ENCODE assay signal across 1 cellular context in the genomic region with DNA sequence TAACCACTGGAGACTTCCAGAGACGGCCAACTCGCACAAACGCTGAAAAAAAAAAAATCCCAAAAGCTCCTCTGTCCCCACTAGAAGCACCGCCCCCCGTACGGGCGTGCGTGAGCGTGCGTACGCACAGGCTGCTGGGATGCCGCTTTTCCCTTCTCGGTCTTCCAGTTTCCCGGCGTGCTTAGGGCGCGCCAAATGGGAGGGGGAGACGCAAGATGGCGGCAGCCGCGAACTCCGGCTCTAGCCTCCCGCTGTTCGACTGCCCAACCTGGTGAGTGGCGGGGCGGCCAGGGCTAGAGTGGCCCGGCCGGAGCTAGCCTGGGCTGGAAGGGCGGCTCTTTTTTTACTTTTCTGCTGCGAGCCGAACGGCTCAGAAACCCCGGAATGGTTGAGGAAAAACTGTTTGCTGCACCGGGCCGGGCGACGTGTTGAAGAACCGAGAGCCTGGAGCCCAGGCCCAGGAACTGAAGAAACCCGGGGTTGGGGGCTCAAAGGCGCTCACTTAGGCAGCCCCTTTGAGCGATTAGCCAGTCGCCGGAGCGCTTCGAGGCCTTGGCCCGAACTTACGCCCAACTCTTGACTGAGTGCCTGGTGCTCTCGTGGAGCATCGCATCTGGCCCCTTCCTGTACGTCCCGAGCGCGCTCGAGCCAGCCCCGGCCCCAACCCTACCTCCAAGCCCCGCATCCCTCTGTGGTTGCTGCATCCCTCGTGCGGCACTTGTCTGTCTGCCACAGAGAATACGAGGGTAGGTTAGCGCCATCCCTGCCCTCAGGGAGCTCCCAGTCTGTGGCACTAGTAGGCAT.
TF ChIP-seq lines count a peak whose summit lies in the region.

A gene (plus strand): TSS at position 162 of the 804 bp plus-strand sequence. CDS start 54 bp downstream, at position 216.

TF ChIP-seq in WTC11, 78 proteins besides CTCF, POLR2A, EP300 and RAD21 (continued from another document):
- TF ChIP-seq, protein P1, sequence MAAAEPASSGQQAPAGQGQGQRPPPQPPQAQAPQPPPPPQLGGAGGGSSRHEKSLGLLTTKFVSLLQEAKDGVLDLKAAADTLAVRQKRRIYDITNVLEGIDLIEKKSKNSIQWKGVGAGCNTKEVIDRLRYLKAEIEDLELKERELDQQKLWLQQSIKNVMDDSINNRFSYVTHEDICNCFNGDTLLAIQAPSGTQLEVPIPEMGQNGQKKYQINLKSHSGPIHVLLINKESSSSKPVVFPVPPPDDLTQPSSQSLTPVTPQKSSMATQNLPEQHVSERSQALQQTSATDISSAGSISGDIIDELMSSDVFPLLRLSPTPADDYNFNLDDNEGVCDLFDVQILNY (CRISPR knock-in tag; IDR thresholded peaks at IDR 0.05), result peak; percentile 84; the same call in 1 of the 2 replicates
- TF ChIP-seq RELA (CRISPR knock-in tag; IDR thresholded peaks at IDR 0.05; ENCODE audit: borderline replicate concordance), result 0 out of 2 replicates have a peak, but pooled peaks have one; percentile 22
